Comparison of ENCODE assay signal across 30 cellular contexts in the genomic region with DNA sequence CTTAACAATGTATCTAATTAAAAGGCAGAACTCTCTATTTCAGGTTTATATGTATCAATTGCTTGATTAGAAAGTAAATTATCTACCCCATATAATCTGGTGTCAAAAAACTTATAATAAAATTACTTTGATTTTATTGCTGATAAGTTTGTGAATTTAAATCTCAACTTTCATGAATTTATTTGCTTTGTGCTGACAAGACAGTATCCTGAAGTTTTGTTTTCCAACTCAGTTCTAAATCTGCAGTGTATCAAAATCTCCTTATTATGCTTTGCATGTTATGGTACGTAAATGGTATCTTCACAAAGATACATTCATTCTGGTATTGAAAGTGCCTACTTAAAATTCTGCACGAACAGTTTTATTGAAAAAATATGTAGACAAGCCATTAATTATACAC.
"Had no signal": no experiment of that assay in that cellular context is flagged by ENCODE, and none has a peak within 500 bp of the region (broad histone marks: within the 10 kb centered on the region; RNA-seq: fewer than 3 reads in every experiment).

No MANE protein-coding gene starts in this region.

- H3K9me3 Mint-ChIP-seq: neural progenitor cell, type B pancreatic cell had no signal

- H3K9ac ChIP-seq: neural progenitor cell had no signal

- H3K36me3 Mint-ChIP-seq: immature natural killer cell; natural killer cell; neural progenitor cell; stimulated activated memory B cell treated with anti-CD40 and anti-IgM and Interleukin-4, amounts not matched to agents 10 μg/mL and 1 μg/mL and 100 μg/mL, for 72 hours; type B pancreatic cell had no signal

- H3K4me1 ChIP-seq: left ventricle myocardium inferior, neural progenitor cell, prostate gland, sigmoid colon, tibial nerve, uterus had no signal

- H3K27me3 Mint-ChIP-seq: naive B cell; stimulated activated memory B cell treated with anti-CD40 and anti-IgM and Interleukin-4, amounts not matched to agents 10 μg/mL and 1 μg/mL and 100 μg/mL, for 72 hours; stimulated activated naive CD8-positive, alpha-beta T cell treated with anti-CD3 and anti-CD28 coated beads, Interleukin-15, amount 100 ng/mL, for 72 hours had no signal

- H3K4me2 ChIP-seq: neural progenitor cell, smooth muscle cell had no signal

- H3K4me1 Mint-ChIP-seq: immature natural killer cell; naive B cell; natural killer cell; nephron progenitor cell; neural progenitor cell; stimulated activated memory B cell treated with anti-CD40 and anti-IgM and Interleukin-4, amounts not matched to agents 10 μg/mL and 1 μg/mL and 100 μg/mL, for 72 hours; stimulated activated naive CD8-positive, alpha-beta T cell treated with anti-CD3 and anti-CD28 coated beads, Interleukin-15, amount 100 ng/mL, for 72 hours had no signal

- ATAC-seq: natural killer cell; right cardiac atrium; stimulated activated memory B cell treated with anti-CD40 and anti-IgM and Interleukin-4, amounts not matched to agents 10 μg/mL and 1 μg/mL and 100 μg/mL, for 72 hours; stimulated activated naive CD8-positive, alpha-beta T cell treated with anti-CD3 and anti-CD28 coated beads, Interleukin-15, amount 100 ng/mL, for 72 hours had no signal

- H3K27me3 ChIP-seq: neural progenitor cell, neutrophil, ovary, sigmoid colon, tibial nerve, uterus had no signal

- FAIRE-seq: islet of Langerhans had no signal

- H3K4me3 ChIP-seq: left ventricle myocardium inferior, lung, neural progenitor cell, ovary, prostate gland, sigmoid colon, smooth muscle cell, tibial nerve, uterus had no signal

- H3K4me3 Mint-ChIP-seq: immature natural killer cell; mesothelial cell of epicardium; naive B cell; natural killer cell; nephron progenitor cell; neural progenitor cell; stimulated activated memory B cell treated with anti-CD40 and anti-IgM and Interleukin-4, amounts not matched to agents 10 μg/mL and 1 μg/mL and 100 μg/mL, for 72 hours; stimulated activated naive CD8-positive, alpha-beta T cell treated with anti-CD3 and anti-CD28 coated beads, Interleukin-15, amount 100 ng/mL, for 72 hours; type B pancreatic cell had no signal

- H3K27ac ChIP-seq: left ventricle myocardium inferior, neural progenitor cell, neutrophil, ovary, prostate gland, sigmoid colon, tibial nerve, uterus had no signal

- H3K9me3 ChIP-seq: neutrophil, ovary, prostate gland, sigmoid colon, tibial nerve, uterus had no signal

- H3K36me3 ChIP-seq: left ventricle myocardium inferior, neural progenitor cell, neutrophil, ovary, prostate gland, sigmoid colon, tibial nerve, uterus had no signal

- H3K27ac Mint-ChIP-seq: immature natural killer cell; naive B cell; natural killer cell; nephron progenitor cell; neural progenitor cell; stimulated activated memory B cell treated with anti-CD40 and anti-IgM and Interleukin-4, amounts not matched to agents 10 μg/mL and 1 μg/mL and 100 μg/mL, for 72 hours; stimulated activated naive CD8-positive, alpha-beta T cell treated with anti-CD3 and anti-CD28 coated beads, Interleukin-15, amount 100 ng/mL, for 72 hours; type B pancreatic cell had no signal

- DNase-seq: hypothalamus; immature natural killer cell; left ventricle myocardium inferior; mesendoderm; naive B cell; natural killer cell; nephron progenitor cell; ovary; posterior cingulate gyrus; retina; right cardiac atrium; sigmoid colon; stimulated activated CD4-positive, alpha-beta T cell treated with anti-CD3 and anti-CD28 coated beads, Interleukin-1b, Interleukin-23, amount 100 ng/mL, for 48 hours; stimulated activated CD4-positive, alpha-beta T cell treated with anti-CD3 and anti-CD28 coated beads, Interleukin-2, amount 100 ng/mL, for 48 hours; stimulated activated CD4-positive, alpha-beta T cell treated with anti-CD3 and anti-CD28 coated beads, Interleukin-4, amount 100 ng/mL, for 4 hours; stimulated activated CD8-positive, alpha-beta memory T cell treated with anti-CD3 and anti-CD28 coated beads, Interleukin-4, amount 100 ng/mL, for 48 hours; stimulated activated naive CD4-positive, alpha-beta T cell treated with Interleukin-2 at 50 U/mL for 16 hours; stimulated activated naive CD8-positive, alpha-beta T cell treated with anti-CD3 and anti-CD28 coated beads, Interleukin-15, amount 100 ng/mL, for 72 hours; substantia nigra; uterus had no signal
